1 cellular context compared by ENCODE assay signal in the genomic region with DNA sequence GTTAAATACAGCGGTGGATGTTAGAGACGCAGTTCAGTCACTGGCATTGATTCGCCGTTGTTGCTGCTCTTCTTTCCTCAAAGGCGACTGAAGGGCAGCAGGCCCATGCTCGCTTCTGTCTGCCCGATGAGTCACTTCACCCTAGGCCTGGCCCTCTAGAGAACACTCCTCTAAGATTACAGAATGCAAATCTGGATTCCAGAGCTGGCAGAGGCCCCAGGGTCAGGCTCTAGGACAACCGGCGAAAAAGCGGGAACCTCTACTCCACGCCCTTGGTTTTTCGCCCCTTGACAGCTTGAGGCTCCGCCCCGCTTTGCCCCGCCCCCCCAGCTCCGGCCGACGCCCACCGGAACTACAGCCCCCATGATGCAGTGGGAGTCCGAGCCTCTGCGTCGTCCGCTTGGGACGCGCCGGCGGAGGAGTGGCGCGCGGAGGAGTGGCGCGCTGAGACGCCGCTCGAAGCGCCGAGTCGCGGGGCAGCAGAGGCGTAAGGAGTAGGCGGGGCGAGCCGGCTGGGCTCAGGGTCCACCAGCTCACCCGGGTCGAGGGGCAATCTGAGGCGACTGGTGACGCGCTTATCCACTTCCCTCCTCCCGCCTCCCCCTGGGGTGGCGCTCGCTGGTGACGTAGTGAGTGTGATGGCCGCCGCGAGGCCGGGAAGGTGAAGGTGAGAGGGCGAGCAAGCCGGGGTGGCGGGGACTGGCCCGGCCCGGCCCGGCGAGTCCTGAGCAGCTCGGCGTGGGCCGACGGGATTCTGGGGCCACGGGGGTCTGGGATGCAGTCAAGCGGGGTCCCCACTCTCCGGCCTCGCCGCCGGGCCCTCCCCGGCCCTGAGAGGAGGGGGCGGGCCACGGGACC.
TF ChIP-seq lines count a peak whose summit lies in the region.

A gene (plus strand): TSS at position 627 of the 858 bp plus-strand sequence. CDS start 8,725 bp downstream, outside the sequence.

TF ChIP-seq in HepG2, 621 proteins besides CTCF, POLR2A, EP300 and RAD21 (continued from another document and continues in another):
- TF ChIP-seq, protein P1, sequence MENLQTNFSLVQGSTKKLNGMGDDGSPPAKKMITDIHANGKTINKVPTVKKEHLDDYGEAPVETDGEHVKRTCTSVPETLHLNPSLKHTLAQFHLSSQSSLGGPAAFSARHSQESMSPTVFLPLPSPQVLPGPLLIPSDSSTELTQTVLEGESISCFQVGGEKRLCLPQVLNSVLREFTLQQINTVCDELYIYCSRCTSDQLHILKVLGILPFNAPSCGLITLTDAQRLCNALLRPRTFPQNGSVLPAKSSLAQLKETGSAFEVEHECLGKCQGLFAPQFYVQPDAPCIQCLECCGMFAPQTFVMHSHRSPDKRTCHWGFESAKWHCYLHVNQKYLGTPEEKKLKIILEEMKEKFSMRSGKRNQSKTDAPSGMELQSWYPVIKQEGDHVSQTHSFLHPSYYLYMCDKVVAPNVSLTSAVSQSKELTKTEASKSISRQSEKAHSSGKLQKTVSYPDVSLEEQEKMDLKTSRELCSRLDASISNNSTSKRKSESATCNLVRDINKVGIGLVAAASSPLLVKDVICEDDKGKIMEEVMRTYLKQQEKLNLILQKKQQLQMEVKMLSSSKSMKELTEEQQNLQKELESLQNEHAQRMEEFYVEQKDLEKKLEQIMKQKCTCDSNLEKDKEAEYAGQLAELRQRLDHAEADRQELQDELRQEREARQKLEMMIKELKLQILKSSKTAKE (CRISPR knock-in tag; IDR thresholded peaks at IDR 0.05; ENCODE audit: borderline replicate concordance), result peak; percentile 67; the same call in 1 of the 2 replicates
- no peak for TF ChIP-seq ZNF724P (CRISPR knock-in tag; IDR thresholded peaks at IDR 0.05; ENCODE audit: borderline replicate concordance)
- TF ChIP-seq HMG20A (CRISPR knock-in tag; IDR thresholded peaks at IDR 0.05; ENCODE audit: borderline replicate concordance), result no peak
- 0 out of 2 replicates have a peak, but pooled peaks have one; percentile 56 for TF ChIP-seq NCOA5 (CRISPR knock-in tag; IDR thresholded peaks at IDR 0.05)
- TF ChIP-seq ZNF878 (CRISPR knock-in tag; IDR thresholded peaks at IDR 0.05), result no peak
- TF ChIP-seq U2AF1 (optimal IDR thresholded peaks at IDR 0.05; ENCODE audit: low read depth, low read length), result no peak
- TF ChIP-seq TP53 (CRISPR knock-in tag; conservative IDR thresholded peaks at IDR 0.05), result no peak
- TF ChIP-seq NFKB2 (CRISPR knock-in tag; IDR thresholded peaks at IDR 0.05; ENCODE audit: borderline replicate concordance), result peak; percentile 67; the same call in 1 of the 2 replicates
- no peak for TF ChIP-seq ZNF335 (CRISPR knock-in tag; IDR thresholded peaks at IDR 0.05)
- TF ChIP-seq, protein P2, sequence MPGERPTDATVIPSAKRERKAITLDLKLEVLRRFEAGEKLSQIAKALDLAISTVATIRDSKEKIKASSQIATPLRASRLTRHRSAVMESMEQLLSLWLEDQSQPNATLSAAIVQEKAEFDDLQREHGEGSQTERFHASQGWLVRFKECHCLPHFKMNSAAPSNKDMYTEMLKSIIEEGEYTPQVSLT (CRISPR knock-in tag; IDR thresholded peaks at IDR 0.05; ENCODE audit: borderline replicate concordance, low read depth), result no peak
- TF ChIP-seq ZNF83 (CRISPR knock-in tag; IDR thresholded peaks at IDR 0.05; ENCODE audit: borderline replicate concordance), result no peak
- no peak for TF ChIP-seq NR2F2 (IDR thresholded peaks at IDR 0.05; ENCODE audit: borderline replicate concordance, low read depth)
- TF ChIP-seq ZNF430 (CRISPR knock-in tag; IDR thresholded peaks at IDR 0.05), result peak; percentile 15; the same call in 1 of the 2 replicates
- 0 out of 2 replicates have a peak, but pooled peaks have one; percentile 49 for TF ChIP-seq ZNF761 (CRISPR knock-in tag; conservative IDR thresholded peaks at IDR 0.05)
- peak; percentile 40; the same call in 1 of the 2 replicates for TF ChIP-seq SOX5 (CRISPR knock-in tag; IDR thresholded peaks at IDR 0.05; ENCODE audit: borderline replicate concordance)
- no peak for TF ChIP-seq ZIK1 (CRISPR knock-in tag; IDR thresholded peaks at IDR 0.05; ENCODE audit: borderline replicate concordance, low read depth)
- TF ChIP-seq ZNF20 (CRISPR knock-in tag; IDR thresholded peaks at IDR 0.05), result no peak
- TF ChIP-seq SAFB2 (CRISPR knock-in tag; IDR thresholded peaks at IDR 0.05; ENCODE audit: borderline replicate concordance, low read depth), result no peak; the same call in 1 of the 2 replicates
- no peak for TF ChIP-seq FOXP1 (IDR thresholded peaks at IDR 0.05)
- peak; percentile 66 for TF ChIP-seq FOXP1 (CRISPR knock-in tag; IDR thresholded peaks at IDR 0.05)
- TF ChIP-seq JDP2 (CRISPR knock-in tag; IDR thresholded peaks at IDR 0.05; ENCODE audit: borderline replicate concordance), result no peak
- TF ChIP-seq, protein P3, sequence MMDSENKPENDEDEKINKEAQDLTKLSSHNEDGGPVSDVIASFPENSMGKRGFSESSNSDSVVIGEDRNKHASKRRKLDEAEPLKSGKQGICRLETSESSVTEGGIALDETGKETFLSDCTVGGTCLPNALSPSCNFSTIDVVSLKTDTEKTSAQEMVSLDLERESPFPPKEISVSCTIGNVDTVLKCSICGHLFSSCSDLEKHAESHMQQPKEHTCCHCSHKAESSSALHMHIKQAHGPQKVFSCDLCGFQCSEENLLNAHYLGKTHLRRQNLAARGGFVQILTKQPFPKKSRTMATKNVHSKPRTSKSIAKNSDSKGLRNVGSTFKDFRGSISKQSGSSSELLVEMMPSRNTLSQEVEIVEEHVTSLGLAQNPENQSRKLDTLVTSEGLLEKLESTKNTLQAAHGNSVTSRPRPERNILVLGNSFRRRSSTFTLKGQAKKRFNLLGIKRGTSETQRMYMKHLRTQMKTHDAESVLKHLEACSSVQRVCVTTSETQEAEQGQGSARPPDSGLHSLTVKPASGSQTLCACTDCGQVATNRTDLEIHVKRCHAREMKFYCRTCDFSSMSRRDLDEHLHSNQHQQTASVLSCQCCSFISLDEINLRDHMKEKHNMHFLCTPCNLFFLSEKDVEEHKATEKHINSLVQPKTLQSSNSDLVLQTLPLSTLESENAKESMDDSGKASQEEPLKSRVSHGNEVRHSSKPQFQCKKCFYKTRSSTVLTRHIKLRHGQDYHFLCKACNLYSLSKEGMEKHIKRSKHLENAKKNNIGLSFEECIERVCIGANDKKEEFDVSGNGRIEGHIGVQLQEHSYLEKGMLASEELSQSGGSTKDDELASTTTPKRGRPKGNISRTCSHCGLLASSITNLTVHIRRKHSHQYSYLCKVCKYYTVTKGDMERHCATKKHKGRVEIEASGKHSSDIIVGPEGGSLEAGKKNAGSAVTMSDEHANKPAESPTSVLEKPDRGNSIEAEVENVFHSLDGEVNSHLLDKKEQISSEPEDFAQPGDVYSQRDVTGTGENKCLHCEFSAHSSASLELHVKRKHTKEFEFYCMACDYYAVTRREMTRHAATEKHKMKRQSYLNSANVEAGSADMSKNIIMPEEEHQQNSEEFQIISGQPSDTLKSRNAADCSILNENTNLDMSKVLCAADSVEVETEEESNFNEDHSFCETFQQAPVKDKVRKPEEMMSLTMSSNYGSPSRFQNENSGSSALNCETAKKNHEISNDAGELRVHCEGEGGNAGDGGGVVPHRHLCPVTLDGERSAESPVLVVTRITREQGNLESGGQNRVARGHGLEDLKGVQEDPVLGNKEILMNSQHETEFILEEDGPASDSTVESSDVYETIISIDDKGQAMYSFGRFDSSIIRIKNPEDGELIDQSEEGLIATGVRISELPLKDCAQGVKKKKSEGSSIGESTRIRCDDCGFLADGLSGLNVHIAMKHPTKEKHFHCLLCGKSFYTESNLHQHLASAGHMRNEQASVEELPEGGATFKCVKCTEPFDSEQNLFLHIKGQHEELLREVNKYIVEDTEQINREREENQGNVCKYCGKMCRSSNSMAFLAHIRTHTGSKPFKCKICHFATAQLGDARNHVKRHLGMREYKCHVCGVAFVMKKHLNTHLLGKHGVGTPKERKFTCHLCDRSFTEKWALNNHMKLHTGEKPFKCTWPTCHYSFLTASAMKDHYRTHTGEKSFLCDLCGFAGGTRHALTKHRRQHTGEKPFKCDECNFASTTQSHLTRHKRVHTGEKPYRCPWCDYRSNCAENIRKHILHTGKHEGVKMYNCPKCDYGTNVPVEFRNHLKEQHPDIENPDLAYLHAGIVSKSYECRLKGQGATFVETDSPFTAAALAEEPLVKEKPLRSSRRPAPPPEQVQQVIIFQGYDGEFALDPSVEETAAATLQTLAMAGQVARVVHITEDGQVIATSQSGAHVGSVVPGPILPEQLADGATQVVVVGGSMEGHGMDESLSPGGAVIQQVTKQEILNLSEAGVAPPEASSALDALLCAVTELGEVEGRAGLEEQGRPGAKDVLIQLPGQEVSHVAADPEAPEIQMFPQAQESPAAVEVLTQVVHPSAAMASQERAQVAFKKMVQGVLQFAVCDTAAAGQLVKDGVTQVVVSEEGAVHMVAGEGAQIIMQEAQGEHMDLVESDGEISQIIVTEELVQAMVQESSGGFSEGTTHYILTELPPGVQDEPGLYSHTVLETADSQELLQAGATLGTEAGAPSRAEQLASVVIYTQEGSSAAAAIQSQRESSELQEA (CRISPR knock-in tag; IDR thresholded peaks at IDR 0.05; ENCODE audit: not compliant biosample characterization), result peak; percentile 52
- peak; percentile 54 for TF ChIP-seq IKZF4 (CRISPR knock-in tag; IDR thresholded peaks at IDR 0.05; ENCODE audit: borderline replicate concordance, low read depth, not compliant biosample characterization)
- peak; percentile 64; the same call in 1 of the 2 replicates for TF ChIP-seq ZNF776 (CRISPR knock-in tag; IDR thresholded peaks at IDR 0.05)
- no peak for TF ChIP-seq ZNF180 (CRISPR knock-in tag; IDR thresholded peaks at IDR 0.05; ENCODE audit: borderline replicate concordance, low read depth)
- no peak for TF ChIP-seq SRSF9 (IDR thresholded peaks at IDR 0.05; ENCODE audit: borderline replicate concordance, insufficient read depth, low read depth, low read length, poor library complexity, severe bottlenecking)
- TF ChIP-seq, protein P4, sequence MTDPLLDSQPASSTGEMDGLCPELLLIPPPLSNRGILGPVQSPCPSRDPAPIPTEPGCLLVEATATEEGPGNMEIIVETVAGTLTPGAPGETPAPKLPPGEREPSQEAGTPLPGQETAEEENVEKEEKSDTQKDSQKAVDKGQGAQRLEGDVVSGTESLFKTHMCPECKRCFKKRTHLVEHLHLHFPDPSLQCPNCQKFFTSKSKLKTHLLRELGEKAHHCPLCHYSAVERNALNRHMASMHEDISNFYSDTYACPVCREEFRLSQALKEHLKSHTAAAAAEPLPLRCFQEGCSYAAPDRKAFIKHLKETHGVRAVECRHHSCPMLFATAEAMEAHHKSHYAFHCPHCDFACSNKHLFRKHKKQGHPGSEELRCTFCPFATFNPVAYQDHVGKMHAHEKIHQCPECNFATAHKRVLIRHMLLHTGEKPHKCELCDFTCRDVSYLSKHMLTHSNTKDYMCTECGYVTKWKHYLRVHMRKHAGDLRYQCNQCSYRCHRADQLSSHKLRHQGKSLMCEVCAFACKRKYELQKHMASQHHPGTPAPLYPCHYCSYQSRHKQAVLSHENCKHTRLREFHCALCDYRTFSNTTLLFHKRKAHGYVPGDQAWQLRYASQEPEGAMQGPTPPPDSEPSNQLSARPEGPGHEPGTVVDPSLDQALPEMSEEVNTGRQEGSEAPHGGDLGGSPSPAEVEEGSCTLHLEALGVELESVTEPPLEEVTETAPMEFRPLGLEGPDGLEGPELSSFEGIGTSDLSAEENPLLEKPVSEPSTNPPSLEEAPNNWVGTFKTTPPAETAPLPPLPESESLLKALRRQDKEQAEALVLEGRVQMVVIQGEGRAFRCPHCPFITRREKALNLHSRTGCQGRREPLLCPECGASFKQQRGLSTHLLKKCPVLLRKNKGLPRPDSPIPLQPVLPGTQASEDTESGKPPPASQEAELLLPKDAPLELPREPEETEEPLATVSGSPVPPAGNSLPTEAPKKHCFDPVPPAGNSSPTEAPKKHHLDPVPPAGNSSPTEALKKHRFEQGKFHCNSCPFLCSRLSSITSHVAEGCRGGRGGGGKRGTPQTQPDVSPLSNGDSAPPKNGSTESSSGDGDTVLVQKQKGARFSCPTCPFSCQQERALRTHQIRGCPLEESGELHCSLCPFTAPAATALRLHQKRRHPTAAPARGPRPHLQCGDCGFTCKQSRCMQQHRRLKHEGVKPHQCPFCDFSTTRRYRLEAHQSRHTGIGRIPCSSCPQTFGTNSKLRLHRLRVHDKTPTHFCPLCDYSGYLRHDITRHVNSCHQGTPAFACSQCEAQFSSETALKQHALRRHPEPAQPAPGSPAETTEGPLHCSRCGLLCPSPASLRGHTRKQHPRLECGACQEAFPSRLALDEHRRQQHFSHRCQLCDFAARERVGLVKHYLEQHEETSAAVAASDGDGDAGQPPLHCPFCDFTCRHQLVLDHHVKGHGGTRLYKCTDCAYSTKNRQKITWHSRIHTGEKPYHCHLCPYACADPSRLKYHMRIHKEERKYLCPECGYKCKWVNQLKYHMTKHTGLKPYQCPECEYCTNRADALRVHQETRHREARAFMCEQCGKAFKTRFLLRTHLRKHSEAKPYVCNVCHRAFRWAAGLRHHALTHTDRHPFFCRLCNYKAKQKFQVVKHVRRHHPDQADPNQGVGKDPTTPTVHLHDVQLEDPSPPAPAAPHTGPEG (CRISPR knock-in tag; IDR thresholded peaks at IDR 0.05), result peak; percentile 7; the same call in 1 of the 2 replicates
- no peak for TF ChIP-seq MATR3 (CRISPR knock-in tag; IDR thresholded peaks at IDR 0.05)
- no peak for TF ChIP-seq ZNF546 (CRISPR knock-in tag; conservative IDR thresholded peaks at IDR 0.05)
- no peak for TF ChIP-seq CHD4 (IDR thresholded peaks at IDR 0.05; ENCODE audit: borderline replicate concordance, low read length)
- TF ChIP-seq XRCC5 (optimal IDR thresholded peaks at IDR 0.05; ENCODE audit: low read length), result peak; percentile 30
- TF ChIP-seq ZBTB20 (CRISPR knock-in tag; IDR thresholded peaks at IDR 0.05; ENCODE audit: borderline replicate concordance, low read depth), result no peak; the same call in 1 of the 2 replicates
- TF ChIP-seq PHF21A (CRISPR knock-in tag; IDR thresholded peaks at IDR 0.05), result peak; percentile 84
- peak; percentile 65; the same call in 1 of the 2 replicates for TF ChIP-seq ZNF891 (CRISPR knock-in tag; IDR thresholded peaks at IDR 0.05)
- peak; percentile 46 for TF ChIP-seq PPARG (CRISPR knock-in tag; conservative IDR thresholded peaks at IDR 0.05)
- no peak for TF ChIP-seq RBM39 (IDR thresholded peaks at IDR 0.05; ENCODE audit: low read depth, low read length, poor library complexity, severe bottlenecking)
- TF ChIP-seq, protein P5, sequence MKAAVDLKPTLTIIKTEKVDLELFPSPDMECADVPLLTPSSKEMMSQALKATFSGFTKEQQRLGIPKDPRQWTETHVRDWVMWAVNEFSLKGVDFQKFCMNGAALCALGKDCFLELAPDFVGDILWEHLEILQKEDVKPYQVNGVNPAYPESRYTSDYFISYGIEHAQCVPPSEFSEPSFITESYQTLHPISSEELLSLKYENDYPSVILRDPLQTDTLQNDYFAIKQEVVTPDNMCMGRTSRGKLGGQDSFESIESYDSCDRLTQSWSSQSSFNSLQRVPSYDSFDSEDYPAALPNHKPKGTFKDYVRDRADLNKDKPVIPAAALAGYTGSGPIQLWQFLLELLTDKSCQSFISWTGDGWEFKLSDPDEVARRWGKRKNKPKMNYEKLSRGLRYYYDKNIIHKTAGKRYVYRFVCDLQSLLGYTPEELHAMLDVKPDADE (CRISPR knock-in tag; IDR thresholded peaks at IDR 0.05), result no peak
- no peak for TF ChIP-seq ZNF841 (CRISPR knock-in tag; IDR thresholded peaks at IDR 0.05; ENCODE audit: borderline replicate concordance)
- peak; percentile 58; the same call in 1 of the 2 replicates for TF ChIP-seq ARNTL (CRISPR knock-in tag; IDR thresholded peaks at IDR 0.05)
- TF ChIP-seq NCOA2 (CRISPR knock-in tag; IDR thresholded peaks at IDR 0.05), result no peak; the same call in 1 of the 2 replicates
- TF ChIP-seq ZMYM4 (CRISPR knock-in tag; IDR thresholded peaks at IDR 0.05), result no peak; the same call in 1 of the 2 replicates
- no peak for TF ChIP-seq PTBP1 (IDR thresholded peaks at IDR 0.05; ENCODE audit: low read depth, low read length, poor library complexity, severe bottlenecking)
